In genomic region chr11:117295438-117296137, GRCh38 we compare ENCODE assay signal across 21 cellular contexts.
"Had no signal": no experiment of that assay in that cellular context is flagged by ENCODE, and none has a peak within 500 bp of the region (broad histone marks: within the 10 kb centered on the region; RNA-seq: fewer than 3 reads in every experiment).

No MANE protein-coding gene starts in this region.

- H3K4me3 ChIP-seq: colonic mucosa, esophagus muscularis mucosa, lung, mucosa of descending colon, SK-N-MC, thoracic aorta had no signal

- H3K4me3 Mint-ChIP-seq: activated CD8-positive, alpha-beta memory T cell treated with anti-CD3 and anti-CD28 coated beads, Interleukin-2, amount 10 ng/mL, durations not matched to agents 7 days and 5 days; activated naive CD4-positive, alpha-beta T cell treated with anti-CD3 and anti-CD28 coated beads for 36 hours; activated naive CD8-positive, alpha-beta T cell treated with anti-CD3 and anti-CD28 coated beads, Interleukin-2, amount 50 U/mL, for 24 hours; naive thymus-derived CD4-positive, alpha-beta T cell had no signal

- H3K27me3 ChIP-seq: colonic mucosa, esophagus muscularis mucosa had no signal

- H3K27ac Mint-ChIP-seq: activated CD8-positive, alpha-beta memory T cell treated with anti-CD3 and anti-CD28 coated beads, Interleukin-2, amount 10 ng/mL, durations not matched to agents 7 days and 5 days; activated naive CD4-positive, alpha-beta T cell treated with anti-CD3 and anti-CD28 coated beads for 36 hours; activated naive CD8-positive, alpha-beta T cell treated with anti-CD3 and anti-CD28 coated beads, Interleukin-2, amount 50 U/mL, for 24 hours; activated T-helper 2 cell treated with anti-CD3 and anti-CD28 coated beads, Interferon-gamma antibody, Interleukin-2, Interleukin-4, amounts not matched to agents 10 μg/mL and 5 μg/mL and 100 μg/mL, durations not matched to agents 14 hours and 24 hours and 36 hours had no signal

- H3K36me3 Mint-ChIP-seq: activated CD8-positive, alpha-beta memory T cell treated with anti-CD3 and anti-CD28 coated beads, Interleukin-2, amount 10 ng/mL, durations not matched to agents 7 days and 5 days had no signal

- H3K4me1 ChIP-seq: colonic mucosa had no signal

- H3K4me1 Mint-ChIP-seq: activated CD8-positive, alpha-beta memory T cell treated with anti-CD3 and anti-CD28 coated beads, Interleukin-2, amount 10 ng/mL, durations not matched to agents 7 days and 5 days; activated naive CD8-positive, alpha-beta T cell treated with anti-CD3 and anti-CD28 coated beads, Interleukin-2, amount 50 U/mL, for 24 hours had no signal

- DNase-seq: activated CD4-positive, alpha-beta T cell treated with anti-CD3 and anti-CD28 coated beads, Interleukin-2, amount 50 U/mL, for 48 hours; activated CD8-positive, alpha-beta memory T cell treated with anti-CD3 and anti-CD28 coated beads, Interleukin-2, amount 10 ng/mL, durations not matched to agents 7 days and 5 days; activated naive CD4-positive, alpha-beta T cell treated with anti-CD3 and anti-CD28 coated beads for 36 hours; activated naive CD8-positive, alpha-beta T cell treated with anti-CD3 and anti-CD28 coated beads, Interleukin-2, amount 50 U/mL, for 24 hours; activated T-cell treated with anti-CD3 and anti-CD28 coated beads, Interleukin-2, amount 50 U/mL, for 1 hour; colonic mucosa; glutamatergic neuron; left colon; mucosa of descending colon; naive thymus-derived CD4-positive, alpha-beta T cell; right cardiac atrium; small intestine; stimulated activated CD4-positive, alpha-beta T cell treated with anti-CD3 and anti-CD28 coated beads, Interleukin-4, amount 100 ng/mL, for 4 hours; stimulated activated CD8-positive, alpha-beta memory T cell treated with anti-CD3 and anti-CD28 coated beads, Interleukin-4, amount 100 ng/mL, for 48 hours; stimulated activated naive CD8-positive, alpha-beta T cell treated with anti-CD3 and anti-CD28 coated beads, Interleukin-15, Interleukin-2, amounts not matched to agents 100 U/mL and 50 U/mL, for 24 hours had no signal

- H3K27ac ChIP-seq: colonic mucosa, esophagus muscularis mucosa, SK-N-MC, thoracic aorta had no signal

- H3K9me3 ChIP-seq: colonic mucosa, esophagus muscularis mucosa, mucosa of descending colon, thoracic aorta had no signal

- H3K9me3 Mint-ChIP-seq: activated naive CD4-positive, alpha-beta T cell treated with anti-CD3 and anti-CD28 coated beads for 36 hours; activated naive CD8-positive, alpha-beta T cell treated with anti-CD3 and anti-CD28 coated beads, Interleukin-2, amount 50 U/mL, for 24 hours; activated T-helper 2 cell treated with anti-CD3 and anti-CD28 coated beads, Interferon-gamma antibody, Interleukin-2, Interleukin-4, amounts not matched to agents 10 μg/mL and 5 μg/mL and 100 μg/mL, durations not matched to agents 14 hours and 24 hours and 36 hours had no signal

- H3K36me3 ChIP-seq: colonic mucosa had no signal

- ATAC-seq: activated CD4-positive, CD25-positive, alpha-beta regulatory T cell treated with anti-CD3 and anti-CD28 coated beads, Interleukin-2, amount 50 U/mL, for 24 hours; activated CD8-positive, alpha-beta memory T cell treated with anti-CD3 and anti-CD28 coated beads, Interleukin-2, amount 10 ng/mL, durations not matched to agents 7 days and 5 days; activated naive CD8-positive, alpha-beta T cell treated with anti-CD3 and anti-CD28 coated beads, Interleukin-2, amount 50 U/mL, for 24 hours; left colon; mucosa of descending colon; naive thymus-derived CD4-positive, alpha-beta T cell; right cardiac atrium; stimulated activated naive CD8-positive, alpha-beta T cell treated with anti-CD3 and anti-CD28 coated beads, Interleukin-15, Interleukin-2, amounts not matched to agents 100 U/mL and 50 U/mL, for 24 hours had no signal
